In genomic region chr17:78343099-78343432, GRCh38 we compare ENCODE assay signal across 8 cellular contexts. TPM values are rescaled to one million over a fixed set of nuclear protein-coding genes. Genes with fewer than 3 reads are reported as not detected.
A peak's percentile ranks its signal among the peaks of the same experiment; 100 is the strongest.
DNase-seq lines count a peak whose midpoint lies in the region; ATAC-seq and TF ChIP-seq lines count a peak whose summit lies in the region.

No MANE protein-coding gene starts in this region.

- no peaks in the 10 kb centered on the region for H3K9me3 Mint-ChIP-seq in dendritic cell treated with granulocyte-macrophage colony-stimulating factor and Interleukin-4, amounts not matched to agents 40 ng/mL and 50 ng/mL, for 4 days

- POLR2A ChIA-PET in HEK293T (lab: Yijun Ruan, JAX) = no interaction called here

- peak overlapping the region; percentile 94 for H3K27ac Mint-ChIP-seq in dendritic cell treated with granulocyte-macrophage colony-stimulating factor and Interleukin-4, amounts not matched to agents 40 ng/mL and 50 ng/mL, for 4 days

- peak overlapping the region; percentile 56 for H3K4me3 Mint-ChIP-seq in dendritic cell treated with granulocyte-macrophage colony-stimulating factor and Interleukin-4, amounts not matched to agents 40 ng/mL and 50 ng/mL, for 4 days

- CTCF ChIA-PET in HEK293T (lab: Yijun Ruan, JAX) = no interaction called here

- peak; percentile 53 for DNase-seq in GM13976 (ENCODE audit: low spot score)
- DNase-seq in RPMI8226 = peak; percentile 41
- DNase-seq in mucosa of descending colon = peak; percentile 63 to 86 (median 65)
- DNase-seq in NCI-H510A (lab: John Stamatoyannopoulos, UW) = no peak
- DNase-seq in stimulated activated naive CD4-positive, alpha-beta T cell treated with Interleukin-2 at 50 U/mL for 16 hours (lab: John Stamatoyannopoulos, UW) = no peak
- no peak for DNase-seq in HEK293T (ENCODE audit: extremely low spot score)

- H3K4me1 Mint-ChIP-seq in dendritic cell treated with granulocyte-macrophage colony-stimulating factor and Interleukin-4, amounts not matched to agents 40 ng/mL and 50 ng/mL, for 4 days (ENCODE audit: low read depth) = peaks cover 66% of the 10 kb centered on the region

- no peak overlapping the region for H3K4me3 ChIP-seq in mucosa of descending colon

- peaks cover 23% of the 10 kb centered on the region for H3K4me1 ChIP-seq in mucosa of descending colon (ENCODE audit: low read depth)

- TF ChIP-seq CTCF in GM13976 (IDR thresholded peaks at IDR 0.05; ENCODE audit: borderline replicate concordance, control extremely low read depth, extremely low read depth, insufficient read depth, missing control alignments) (no peak), mucosa of descending colon (IDR thresholded peaks at IDR 0.05) (no peak)

- in situ Hi-C loops in GM13976 (cut with MboI; ENCODE audit: low sequenced_read_pairs, unreplicated experiment) = no loop called here

- ATAC-seq in mucosa of descending colon (peak; percentile 9), HG02885 (IDR thresholded peaks at IDR 0.05; ENCODE audit: poor library complexity, unreplicated experiment) (no peak)

- H3K27me3 Mint-ChIP-seq in dendritic cell treated with granulocyte-macrophage colony-stimulating factor and Interleukin-4, amounts not matched to agents 40 ng/mL and 50 ng/mL, for 4 days = peaks cover 13% of the 10 kb centered on the region

- no peaks in the 10 kb centered on the region for H3K36me3 Mint-ChIP-seq in dendritic cell treated with granulocyte-macrophage colony-stimulating factor and Interleukin-4, amounts not matched to agents 40 ng/mL and 50 ng/mL, for 4 days (ENCODE audit: low read depth)

- H3K9me3 ChIP-seq in mucosa of descending colon = no peaks in the 10 kb centered on the region

- no peaks in the 10 kb centered on the region for H3K36me3 ChIP-seq in mucosa of descending colon (ENCODE audit: low read depth)

- intact Hi-C loops in dendritic cell treated with granulocyte-macrophage colony-stimulating factor and Interleukin-4, amounts not matched to agents 40 ng/mL and 50 ng/mL, for 4 days (cut with micrococcal nuclease) = no loop called here
- intact Hi-C loops in mucosa of descending colon (cut with DNase I, micrococcal nuclease) = no loop called here

TF ChIP-seq in HEK293T, 16 proteins besides CTCF, POLR2A, EP300 and RAD21:
- TF ChIP-seq SP1 (IDR thresholded peaks at IDR 0.05) (no peak), FOXM1 (IDR thresholded peaks at IDR 0.05; ENCODE audit: borderline replicate concordance) (no peak), SUZ12 (IDR thresholded peaks at IDR 0.05) (no peak), CTBP1 (IDR thresholded peaks at IDR 0.05; ENCODE audit: borderline replicate concordance) (no peak), FOXK2 (IDR thresholded peaks at IDR 0.05) (no peak), ARNT (IDR thresholded peaks at IDR 0.05) (no peak), PKNOX1 (IDR thresholded peaks at IDR 0.05) (no peak), HDGF (IDR thresholded peaks at IDR 0.05; ENCODE audit: borderline replicate concordance) (no peak), NFRKB (IDR thresholded peaks at IDR 0.05) (no peak), BHLHE40 (IDR thresholded peaks at IDR 0.05; ENCODE audit: borderline replicate concordance) (no peak), TARDBP (IDR thresholded peaks at IDR 0.05) (no peak), ELF4 (IDR thresholded peaks at IDR 0.05) (no peak), LEF1 (IDR thresholded peaks at IDR 0.05; ENCODE audit: borderline replicate concordance) (no peak), FOXA1 (IDR thresholded peaks at IDR 0.05) (no peak), L3MBTL2 (conservative IDR thresholded peaks at IDR 0.05) (no peak), ZNF384 (IDR thresholded peaks at IDR 0.05) (no peak)

RNA-seq across cellular contexts. Expression of gene SOCS3, which starts 16.8 kb away (rescaled TPM):
- total RNA-seq in mucosa of descending colon = 10 to 100 TPM; 21.9 to 41.3 (median 23.2) TPM

RNA-seq across cellular contexts. Expression of gene PGS1, which starts 35.4 kb away (rescaled TPM):
- total RNA-seq in mucosa of descending colon = 10 to 100 TPM; 36.2 to 54.3 (median 48.8) TPM

Comparison
In these comparisons a context has a peak if more than half of its experiments do, and no peak if none do; other contexts are left out.
1. DNase-seq: peak in GM13976 (single experiment), RPMI8226 (single experiment) and mucosa of descending colon (3 of 3); none in NCI-H510A (single experiment), stimulated activated naive CD4-positive, alpha-beta T cell treated with Interleukin-2 at 50 U/mL for 16 hours (single experiment) and HEK293T (single experiment).